Comparison of ENCODE assay signal across 17 cellular contexts in genomic region chr6:131787079-131787478, GRCh38.
"Had no signal": no experiment of that assay in that cellular context is flagged by ENCODE, and none has a peak within 500 bp of the region (broad histone marks: within the 10 kb centered on the region; RNA-seq: fewer than 3 reads in every experiment).

No MANE protein-coding gene starts in this region.

- ATAC-seq: activated CD8-positive, alpha-beta memory T cell treated with anti-CD3 and anti-CD28 coated beads, Interleukin-2, amount 10 ng/mL, durations not matched to agents 7 days and 5 days; body of pancreas; effector memory CD8-positive, alpha-beta T cell; left lung; stimulated activated naive CD8-positive, alpha-beta T cell treated with anti-CD3 and anti-CD28 coated beads, Interleukin-15, Interleukin-2, amounts not matched to agents 100 U/mL and 50 U/mL, for 24 hours had no signal

- H3K4me3 Mint-ChIP-seq: activated CD4-positive, alpha-beta memory T cell treated with anti-CD3 and anti-CD28 coated beads for 36 hours; activated CD8-positive, alpha-beta memory T cell treated with anti-CD3 and anti-CD28 coated beads, Interleukin-2, amount 10 ng/mL, durations not matched to agents 7 days and 5 days; activated naive CD8-positive, alpha-beta T cell; effector memory CD8-positive, alpha-beta T cell had no signal

- H3K27ac Mint-ChIP-seq: activated CD4-positive, alpha-beta memory T cell treated with anti-CD3 and anti-CD28 coated beads for 36 hours; activated CD8-positive, alpha-beta memory T cell treated with anti-CD3 and anti-CD28 coated beads, Interleukin-2, amount 10 ng/mL, durations not matched to agents 7 days and 5 days; activated naive CD8-positive, alpha-beta T cell; effector memory CD8-positive, alpha-beta T cell had no signal

- DNase-seq: activated CD4-positive, alpha-beta memory T cell treated with anti-CD3 and anti-CD28 coated beads for 36 hours; activated CD8-positive, alpha-beta memory T cell treated with anti-CD3 and anti-CD28 coated beads, Interleukin-2, amount 10 ng/mL, durations not matched to agents 7 days and 5 days; amygdala; body of pancreas; effector memory CD8-positive, alpha-beta T cell; esophagus squamous epithelium; foreskin melanocyte; glutamatergic neuron; hypothalamus; left lung; mammary epithelial cell; occipital lobe; retina; stimulated activated naive CD8-positive, alpha-beta T cell treated with anti-CD3 and anti-CD28 coated beads, Interleukin-15, Interleukin-2, amounts not matched to agents 100 U/mL and 50 U/mL, for 24 hours; T-helper 2 cell; WERI-Rb-1 had no signal

- H3K9me3 Mint-ChIP-seq: effector memory CD8-positive, alpha-beta T cell had no signal

- H3K36me3 Mint-ChIP-seq: activated CD4-positive, alpha-beta memory T cell treated with anti-CD3 and anti-CD28 coated beads for 36 hours; activated CD8-positive, alpha-beta memory T cell treated with anti-CD3 and anti-CD28 coated beads, Interleukin-2, amount 10 ng/mL, durations not matched to agents 7 days and 5 days; activated naive CD8-positive, alpha-beta T cell had no signal
